ENCODE assay signal across 10 cellular contexts in the genomic region with DNA sequence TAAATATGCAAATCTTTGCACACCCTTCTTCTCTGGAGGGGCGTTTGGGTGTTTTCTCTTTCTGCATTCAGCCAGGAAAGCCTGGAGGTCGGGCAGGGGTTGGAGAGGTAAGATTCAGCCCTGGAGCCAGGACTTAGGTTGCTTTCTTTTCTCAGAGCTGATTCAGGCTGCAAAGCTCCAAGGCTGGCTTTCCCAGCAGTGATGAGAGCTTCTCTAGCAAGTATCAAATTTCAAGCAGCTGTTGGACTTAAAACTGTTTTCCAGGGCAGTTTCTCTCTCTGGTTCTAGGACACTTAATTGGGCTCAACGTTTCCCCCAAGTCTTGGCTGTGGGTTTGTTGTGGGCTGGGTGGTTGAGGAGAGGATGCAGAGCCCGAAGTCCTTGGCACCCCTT. TPM values are rescaled to one million over a fixed set of nuclear protein-coding genes. Genes with fewer than 3 reads are reported as not detected.
A peak's percentile ranks its signal among the peaks of the same experiment; 100 is the strongest.
DNase-seq lines count a peak whose midpoint lies in the region; ATAC-seq and TF ChIP-seq lines count a peak whose summit lies in the region.
"Had no signal": no experiment of that assay in that cellular context is flagged by ENCODE, and none has a peak within 500 bp of the region (broad histone marks: within the 10 kb centered on the region; RNA-seq: fewer than 3 reads in every experiment).

No MANE protein-coding gene starts in this region.

- H3K4me3 Mint-ChIP-seq in GM23338 (no peak overlapping the region), endothelial cell (ENCODE audit: unreplicated experiment) (no peak overlapping the region)
- no peak overlapping the region for H3K4me3 Mint-ChIP-seq in activated CD4-positive, alpha-beta T cell treated with anti-CD3 and anti-CD28 coated beads for 36 hours

- peaks cover 6% of the 10 kb centered on the region for H3K4me1 ChIP-seq in GM23338 (ENCODE audit: insufficient read depth)
- peaks cover 0 to 15% (median 0%) of the 10 kb centered on the region in 4 donors for H3K4me1 ChIP-seq in Peyer's patch

- H3K36me3 ChIP-seq in GM23338 (ENCODE audit: insufficient read depth) (no peaks in the 10 kb centered on the region), Peyer's patch (no peaks in the 10 kb centered on the region)
- H3K36me3 ChIP-seq: upper lobe of left lung had no signal

- no peak for TF ChIP-seq POLR2A in Peyer's patch (IDR thresholded peaks at IDR 0.05)

- DNase-seq in GM23338 (ENCODE audit: low spot score) = peak; percentile 17
- DNase-seq in Peyer's patch = no peak
- peak; percentile 80 for DNase-seq in fibroblast of villous mesenchyme (ENCODE audit: low read depth)
- DNase-seq in endothelial cell (ENCODE audit: low spot score) = no peak
- DNase-seq in stimulated activated naive CD4-positive, alpha-beta T cell treated with Interleukin-2 at 50 U/mL for 16 hours (lab: John Stamatoyannopoulos, UW) = no peak
- no peak for DNase-seq in hypothalamus (lab: John Stamatoyannopoulos, UW)
- no peak for DNase-seq in activated CD4-positive, alpha-beta T cell treated with anti-CD3 and anti-CD28 coated beads for 36 hours
- DNase-seq: kidney, upper lobe of left lung had no signal

- POLR2A ChIA-PET in activated CD4-positive, alpha-beta T cell treated with anti-CD3 and anti-CD28 coated beads for 36 hours (lab: Charles Lee) = no interaction called here

- intact Hi-C loops in activated CD4-positive, alpha-beta T cell treated with anti-CD3 and anti-CD28 coated beads for 36 hours (cut with DNase I, micrococcal nuclease) = no loop called here

- H3K36me3 Mint-ChIP-seq in GM23338 (ENCODE audit: low read depth) (no peaks in the 10 kb centered on the region), endothelial cell (ENCODE audit: low read depth, unreplicated experiment) (no peaks in the 10 kb centered on the region)
- H3K36me3 Mint-ChIP-seq in activated CD4-positive, alpha-beta T cell treated with anti-CD3 and anti-CD28 coated beads for 36 hours (ENCODE audit: low read depth) = no peaks in the 10 kb centered on the region

- H4K20me1 ChIP-seq in GM23338 (replicated peaks; ENCODE audit: insufficient read depth) = no peaks in the 10 kb centered on the region

- H3K27me3 Mint-ChIP-seq in GM23338 (ENCODE audit: insufficient read depth, low read depth, poor library complexity) (peaks cover 3% of the 10 kb centered on the region), endothelial cell (ENCODE audit: unreplicated experiment) (no peaks in the 10 kb centered on the region)
- H3K27me3 Mint-ChIP-seq in activated CD4-positive, alpha-beta T cell treated with anti-CD3 and anti-CD28 coated beads for 36 hours = peaks cover 7% of the 10 kb centered on the region

- H3K9me2 ChIP-seq in GM23338 (ENCODE audit: insufficient read depth) = no peaks in the 10 kb centered on the region

- H2AFZ ChIP-seq in GM23338 = peak overlapping the region; percentile 90

- H3K27me3 ChIP-seq in GM23338 (ENCODE audit: insufficient read depth) (no peaks in the 10 kb centered on the region), Peyer's patch (no peaks in the 10 kb centered on the region)
- H3K27me3 ChIP-seq: upper lobe of left lung had no signal

- no peaks in the 10 kb centered on the region for H3F3A ChIP-seq in GM23338 (replicated peaks; ENCODE audit: low read depth)

- H3K4me3 ChIP-seq in GM23338 (no peak overlapping the region), Peyer's patch (peak overlapping the region in 3 of 4 donors; percentile 30 to 57 (median 53)), fibroblast of villous mesenchyme (ENCODE audit: low read depth, low read length) (no peak overlapping the region), skin epidermis (peak overlapping the region in 4 of 7 experiments; percentile 2 to 11 (median 10))
- H3K4me3 ChIP-seq: upper lobe of left lung had no signal

- H3K4me1 Mint-ChIP-seq in GM23338 (peaks cover 12% of the 10 kb centered on the region; the same call in 2 of the 3 replicates), endothelial cell (ENCODE audit: unreplicated experiment) (no peaks in the 10 kb centered on the region)
- no peaks in the 10 kb centered on the region for H3K4me1 Mint-ChIP-seq in activated CD4-positive, alpha-beta T cell treated with anti-CD3 and anti-CD28 coated beads for 36 hours

- no peaks in the 10 kb centered on the region for H3K9me3 ChIP-seq in Peyer's patch
- H3K9me3 ChIP-seq: upper lobe of left lung had no signal

- CTCF ChIA-PET in activated CD4-positive, alpha-beta T cell treated with anti-CD3 and anti-CD28 coated beads for 36 hours (lab: Charles Lee) = interaction anchor here (1.8 kb wide), 2 partner anchors 78 to 95 kb away, joined by 3 to 5 read pairs; no protein-coding TSS in a partner anchor

- no peaks in the 10 kb centered on the region for H3K79me2 ChIP-seq in GM23338 (replicated peaks; ENCODE audit: insufficient read depth)

- H3K9me3 Mint-ChIP-seq in GM23338 (no peaks in the 10 kb centered on the region), endothelial cell (ENCODE audit: unreplicated experiment) (no peaks in the 10 kb centered on the region)
- H3K9me3 Mint-ChIP-seq in activated CD4-positive, alpha-beta T cell treated with anti-CD3 and anti-CD28 coated beads for 36 hours (ENCODE audit: low read depth) = no peaks in the 10 kb centered on the region

- 0 out of 2 replicates have a peak overlapping the region, but pooled peaks have one; percentile 23 for H3K4me2 ChIP-seq in GM23338

- ATAC-seq in GM23338 = peak; percentile 82
- no peak for ATAC-seq in activated CD4-positive, alpha-beta T cell treated with anti-CD3 and anti-CD28 coated beads for 36 hours

- H3K27ac Mint-ChIP-seq in GM23338 (no peak overlapping the region), endothelial cell (ENCODE audit: unreplicated experiment) (no peak overlapping the region)
- H3K27ac Mint-ChIP-seq in activated CD4-positive, alpha-beta T cell treated with anti-CD3 and anti-CD28 coated beads for 36 hours = no peak overlapping the region

- TF ChIP-seq CTCF in GM23338 (conservative IDR thresholded peaks at IDR 0.05; ENCODE audit: low read depth in 2 of 2) (no peak), Peyer's patch (IDR thresholded peaks at IDR 0.05) (no peak), fibroblast of villous mesenchyme (IDR thresholded peaks at IDR 0.05; ENCODE audit: insufficient read depth, low read depth, low read length) (no peak), endothelial cell (IDR thresholded peaks at IDR 0.05; ENCODE audit: unreplicated experiment) (no peak)

- no peak overlapping the region for H3K27ac ChIP-seq in GM23338 (ENCODE audit: low read depth)
- H3K27ac ChIP-seq in Peyer's patch = peak overlapping the region in 3 of 4 donors; percentile 61 to 82 (median 63)
- peak overlapping the region in 13 of 21 experiments; percentile 10 to 75 (median 41) for H3K27ac ChIP-seq in skin epidermis
- H3K27ac ChIP-seq: upper lobe of left lung had no signal

TF ChIP-seq in GM23338, 12 proteins besides CTCF, POLR2A, EP300 and RAD21 (continues in another document):
- TF ChIP-seq ZNF114 (CRISPR knock-in tag; IDR thresholded peaks at IDR 0.05) (no peak), STAT1 (IDR thresholded peaks at IDR 0.05; ENCODE audit: unreplicated experiment) (no peak), ZNF331 (CRISPR knock-in tag; IDR thresholded peaks at IDR 0.05; ENCODE audit: low read depth) (no peak)
- TF ChIP-seq, protein P1, sequence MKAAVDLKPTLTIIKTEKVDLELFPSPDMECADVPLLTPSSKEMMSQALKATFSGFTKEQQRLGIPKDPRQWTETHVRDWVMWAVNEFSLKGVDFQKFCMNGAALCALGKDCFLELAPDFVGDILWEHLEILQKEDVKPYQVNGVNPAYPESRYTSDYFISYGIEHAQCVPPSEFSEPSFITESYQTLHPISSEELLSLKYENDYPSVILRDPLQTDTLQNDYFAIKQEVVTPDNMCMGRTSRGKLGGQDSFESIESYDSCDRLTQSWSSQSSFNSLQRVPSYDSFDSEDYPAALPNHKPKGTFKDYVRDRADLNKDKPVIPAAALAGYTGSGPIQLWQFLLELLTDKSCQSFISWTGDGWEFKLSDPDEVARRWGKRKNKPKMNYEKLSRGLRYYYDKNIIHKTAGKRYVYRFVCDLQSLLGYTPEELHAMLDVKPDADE (IDR thresholded peaks at IDR 0.05) = no peak

RNA-seq across cellular contexts. Expression of gene AKR1B10, which starts 0.6 kb away (rescaled TPM):
- 0.69 TPM in 1 of 2 replicates, not detected in the other for total RNA-seq in GM23338 (2014; rRNA removed; shearing (Covaris generic))
- polyA plus RNA-seq in GM23338 (2016; fragmentation: Nextera tagmentation; extraction: Ambion mirVana) = 0.27 TPM in 1 of 2 replicates, not detected in the other
- 100 to 1,000 TPM; 158 to 784 (median 455) TPM for total RNA-seq in Peyer's patch
- total RNA-seq in fibroblast of villous mesenchyme = under 0.01 and 0.43 TPM in 2 replicates
- total RNA-seq in endothelial cell (ENCODE audit: unreplicated experiment) = not detected
- total RNA-seq in activated CD4-positive, alpha-beta T cell treated with anti-CD3 and anti-CD28 coated beads for 36 hours = not detected

RNA-seq across cellular contexts. Expression of gene AKR1B15, which starts 20.9 kb away (rescaled TPM):
- total RNA-seq in GM23338 (2014; rRNA removed; shearing (Covaris generic)) = 0.08 TPM in 1 of 2 replicates, not detected in the other
- 0.17 TPM in 1 of 2 replicates, not detected in the other for polyA plus RNA-seq in GM23338 (2016; fragmentation: Nextera tagmentation; extraction: Ambion mirVana)
- 1 to 10 TPM in 1 of 4 donors, not detected in 3; 1.9 TPM for total RNA-seq in Peyer's patch
- total RNA-seq in fibroblast of villous mesenchyme = not detected in 2 replicates
- not detected for total RNA-seq in endothelial cell (ENCODE audit: unreplicated experiment)
- total RNA-seq in activated CD4-positive, alpha-beta T cell treated with anti-CD3 and anti-CD28 coated beads for 36 hours = not detected
- total RNA-seq: kidney, upper lobe of left lung had no signal

Comparison
In these comparisons a context has a peak if more than half of its experiments do, and no peak if none do; other contexts are left out.
1. DNase-seq: peak in GM23338 (single experiment) and fibroblast of villous mesenchyme (single experiment); none in Peyer's patch (0 of 3), endothelial cell (single experiment), stimulated activated naive CD4-positive, alpha-beta T cell treated with Interleukin-2 at 50 U/mL for 16 hours (single experiment), hypothalamus (0 of 51) and activated CD4-positive, alpha-beta T cell treated with anti-CD3 and anti-CD28 coated beads for 36 hours (single experiment).
2. H3K4me3 ChIP-seq: peak in Peyer's patch (3 of 4) and skin epidermis (4 of 7); none in GM23338 (single experiment) and fibroblast of villous mesenchyme (single experiment).
3. RNA of gene AKR1B10, which starts 0.6 kb away (total RNA-seq): 158 to 784 TPM in Peyer's patch; 0.69 TPM in GM23338, under 0.01 to 0.43 TPM in fibroblast of villous mesenchyme, not detected in endothelial cell (single experiment) and not detected in activated CD4-positive, alpha-beta T cell treated with anti-CD3 and anti-CD28 coated beads for 36 hours; every median in the first group is over 10 times any median in the second.